18 cellular contexts compared by ENCODE assay signal in genomic region chr7:91182819-91183405, GRCh38.
DNase-seq lines count a peak whose midpoint lies in the region; ATAC-seq and TF ChIP-seq lines count a peak whose summit lies in the region.
"Had no signal": no experiment of that assay in that cellular context is flagged by ENCODE, and none has a peak within 500 bp of the region (broad histone marks: within the 10 kb centered on the region; RNA-seq: fewer than 3 reads in every experiment).

No MANE protein-coding gene starts in this region.

- H3K9me1 ChIP-seq in IMR-90 (ENCODE audit: insufficient read depth, low read length) = no peaks in the 10 kb centered on the region; the same call in none of the 2 replicates

- H3K36me3 ChIP-seq in IMR-90 (ENCODE audit: control insufficient read depth, insufficient read depth, low read length) = no peaks in the 10 kb centered on the region
- H3K36me3 ChIP-seq: esophagus muscularis mucosa, uterus had no signal

- dilution Hi-C loops in IMR-90 (cut with HindIII; ENCODE audit: low sequenced_read_pairs, unreplicated experiment) = no loop called here

- H3K18ac ChIP-seq in IMR-90 (ENCODE audit: low read depth, low read length) = no peak overlapping the region; the same call in 1 of the 2 replicates

- H4K91ac ChIP-seq in IMR-90 (ENCODE audit: insufficient read depth, low read depth, low read length) = 0 out of 2 replicates have a peak overlapping the region, but pooled peaks have one; percentile 2

- H3K9ac ChIP-seq in IMR-90 (ENCODE audit: low read depth, low read length) = no peak overlapping the region

- H3K27ac Mint-ChIP-seq in CD14-positive monocyte = no peak overlapping the region
- H3K27ac Mint-ChIP-seq: natural killer cell treated with Interleukin-12 subunit alpha and Interleukin-12 subunit beta and Interleukin-15 and Interleukin-18, amount 100 ng/mL, for 72 hours; WTC11 had no signal

- peaks cover 28% of the 10 kb centered on the region for H3K4me1 Mint-ChIP-seq in CD14-positive monocyte

- peak overlapping the region; percentile 49; the same call in 1 of the 2 replicates for H3K14ac ChIP-seq in IMR-90 (replicated peaks; ENCODE audit: low read depth, low read length)

- ATAC-seq in IMR-90 (ENCODE audit: low read depth) = peak; percentile 96
- ATAC-seq: body of pancreas; natural killer cell treated with Interleukin-12 subunit alpha and Interleukin-12 subunit beta and Interleukin-15 and Interleukin-18, amount 100 ng/mL, for 72 hours; WTC11 had no signal

- H3K9me3 Mint-ChIP-seq in CD14-positive monocyte = peaks cover 0 to 4% (median 1%) of the 10 kb centered on the region in 7 donors

- H3K79me1 ChIP-seq in IMR-90 (ENCODE audit: low read depth in 1 of 2, low read length in 2 of 2) = peaks cover 0 to 7% of the 10 kb centered on the region in 2 experiments; a peak in 2 of 4 replicates

- no peak overlapping the region for H2AK9ac ChIP-seq in IMR-90 (replicated peaks; ENCODE audit: low read depth, low read length, poor library complexity)

- H2BK20ac ChIP-seq in IMR-90 (ENCODE audit: low read depth, low read length) = peak overlapping the region; percentile 95

- H3K9me3 ChIP-seq in IMR-90 (ENCODE audit: control insufficient read depth, insufficient read depth, low read length) = no peaks in the 10 kb centered on the region
- H3K9me3 ChIP-seq: body of pancreas, uterus had no signal

- no CpG with 5 or more reads among the region's 3 CpGs for WGBS in IMR-90 (ENCODE audit: extremely low coverage in 2 of 2, insufficient read length in 1 of 2), 2 experiments

- no peaks in the 10 kb centered on the region for H4K20me1 ChIP-seq in IMR-90 (ENCODE audit: insufficient read depth, low read length)

- intact Hi-C loops in IMR-90 (cut with micrococcal nuclease) (loop anchor here (1.0 kb wide), 1 partner anchor 81 kb away; the partner anchor contains the start of gene FZD1), CD14-positive monocyte (cut with micrococcal nuclease) (no loop called here)

- peak overlapping the region; percentile 75 for H2BK5ac ChIP-seq in IMR-90 (ENCODE audit: low read depth, low read length, poor library complexity, severe bottlenecking)

- peak overlapping the region; percentile 26; the same call in 1 of the 2 replicates for H3K4me2 ChIP-seq in IMR-90 (ENCODE audit: low read depth, low read length)

- TF ChIP-seq POLR2A in IMR-90 (IDR thresholded peaks at IDR 0.05; ENCODE audit: low read depth, low read length) = no peak

- no peak for TF ChIP-seq RAD21 in IMR-90 (IDR thresholded peaks at IDR 0.05; ENCODE audit: low read length)

- H2BK120ac ChIP-seq in IMR-90 (ENCODE audit: low read depth, low read length) = peak overlapping the region; percentile 88

- peak overlapping the region in 1 of 2 experiments; percentile 15; a peak in 1 of 4 replicates for H4K8ac ChIP-seq in IMR-90 (ENCODE audit: low read depth in 2 of 2, low read length in 2 of 2)

- POLR2A ChIA-PET in AG04449 (lab: Yijun Ruan, JAX) = interaction anchor here (0.6 to 1.3 kb wide), 7 partner anchors 14 to 336 kb away, joined by 3 to 6 read pairs (median 4); no protein-coding TSS in a partner anchor
- POLR2A ChIA-PET in IMR-90 (lab: Charles Lee; ENCODE audit: unreplicated experiment) = no interaction called here

- DNase-seq in AG04449 (ENCODE audit: low read depth, low spot score) (peak; percentile 81), IMR-90 (peak; percentile 98), cardiac fibroblast (ENCODE audit: low read depth in 2 of 2) (peak; percentile 63 to 96), kidney tubule cell (ENCODE audit: low spot score) (peak; percentile 53), CD14-positive monocyte (ENCODE audit: low spot score) (no peak)
- DNase-seq in activated naive CD4-positive, alpha-beta T cell (lab: John Stamatoyannopoulos, UW) = no peak
- no peak for DNase-seq in stimulated activated CD4-positive, alpha-beta T cell treated with anti-CD3 and anti-CD28 coated beads, Interleukin-15, amount 100 ng/mL, for 24 hours
- DNase-seq in stimulated activated CD4-positive, alpha-beta T cell treated with anti-CD3 and anti-CD28 coated beads, Interleukin-4, amount 100 ng/mL, for 24 hours = no peak
- DNase-seq: ACHN; activated T-cell treated with anti-CD3 and anti-CD28 coated beads for 4 hours; body of pancreas; islet precursor cell; NCI-H524; stimulated activated CD4-positive, alpha-beta T cell treated with anti-CD3 and anti-CD28 coated beads, Interleukin-12 subunit alpha, Interleukin-12 subunit beta, amount 100 ng/mL, for 4 hours; uterus had no signal

- H3K27ac ChIP-seq in IMR-90 (ENCODE audit: insufficient read depth, low read length) = no peak overlapping the region
- H3K27ac ChIP-seq: body of pancreas, esophagus muscularis mucosa, uterus had no signal

- no peak overlapping the region for H3K4me3 Mint-ChIP-seq in CD14-positive monocyte
- H3K4me3 Mint-ChIP-seq: natural killer cell treated with Interleukin-12 subunit alpha and Interleukin-12 subunit beta and Interleukin-15 and Interleukin-18, amount 100 ng/mL, for 72 hours; WTC11 had no signal

- peak overlapping the region; percentile 58; the same call in 1 of the 2 replicates for H3K23ac ChIP-seq in IMR-90 (ENCODE audit: low read depth, low read length)

- H4K5ac ChIP-seq in IMR-90 (ENCODE audit: low read depth, low read length) = no peak overlapping the region

- H3K4me1 ChIP-seq in IMR-90 (ENCODE audit: control insufficient read depth, insufficient read depth, low read length) = peaks cover 6% of the 10 kb centered on the region; the same call in 1 of the 2 replicates
- H3K4me1 ChIP-seq: body of pancreas, esophagus muscularis mucosa, uterus had no signal

- peak overlapping the region; percentile 84; the same call in 1 of the 2 replicates for H3K4ac ChIP-seq in IMR-90 (ENCODE audit: low read depth, low read length)

- no peak overlapping the region for H2AK5ac ChIP-seq in IMR-90 (ENCODE audit: low read depth, low read length)

- H3K27me3 ChIP-seq in IMR-90 (ENCODE audit: control insufficient read depth, insufficient read depth, low read length) = no peaks in the 10 kb centered on the region
- H3K27me3 ChIP-seq: body of pancreas, esophagus muscularis mucosa, uterus had no signal

- no peak for TF ChIP-seq CTCF in AG04449 (IDR thresholded peaks at IDR 0.05; ENCODE audit: insufficient read depth, low read length, missing control alignments)
- TF ChIP-seq CTCF in IMR-90 (conservative IDR thresholded peaks at IDR 0.05; ENCODE audit: low read depth, low read length) = no peak
- TF ChIP-seq CTCF in cardiac fibroblast (IDR thresholded peaks at IDR 0.05; ENCODE audit: low read depth, low read length) = no peak
- no peak for TF ChIP-seq CTCF in CD14-positive monocyte (IDR thresholded peaks at IDR 0.05)

- H2BK15ac ChIP-seq in IMR-90 (ENCODE audit: low read depth, low read length) = peak overlapping the region; percentile 43; the same call in 1 of the 3 replicates

- in situ Hi-C loops in IMR-90 (cut with MboI; ENCODE audit: low sequenced_read_pairs) = no loop called here

- CTCF ChIA-PET in AG04449 (lab: Yijun Ruan, JAX) = interaction anchor here (1.2 to 2.1 kb wide), 2 partner anchors 14 to 16 kb away, joined by 3 to 8 read pairs; no protein-coding TSS in a partner anchor
- CTCF ChIA-PET in IMR-90 (lab: Yijun Ruan, JAX) = interaction anchor here (0.6 to 1.2 kb wide), 4 partner anchors 68 to 697 kb away, joined by 3 read pairs; no protein-coding TSS in a partner anchor

- no peaks in the 10 kb centered on the region for H3K36me3 Mint-ChIP-seq in CD14-positive monocyte
- H3K36me3 Mint-ChIP-seq: natural killer cell treated with Interleukin-12 subunit alpha and Interleukin-12 subunit beta and Interleukin-15 and Interleukin-18, amount 100 ng/mL, for 72 hours; WTC11 had no signal

- no peak overlapping the region for H3K4me3 ChIP-seq in AG04449 (ENCODE audit: low read depth, low read length)
- no peak overlapping the region for H3K4me3 ChIP-seq in IMR-90 (ENCODE audit: insufficient read depth, low read depth, low read length)
- H3K4me3 ChIP-seq in cardiac fibroblast (replicated peaks in 1 of 2; ENCODE audit: low read depth in 2 of 2, low read length in 2 of 2) = no peak overlapping the region
- H3K4me3 ChIP-seq: body of pancreas, esophagus muscularis mucosa, uterus had no signal

- H3K27me3 Mint-ChIP-seq in CD14-positive monocyte (ENCODE audit: low read depth in 3 of 3) = peaks cover 0 to 2% (median 0%) of the 10 kb centered on the region in 3 donors
- H3K27me3 Mint-ChIP-seq: natural killer cell treated with Interleukin-12 subunit alpha and Interleukin-12 subunit beta and Interleukin-15 and Interleukin-18, amount 100 ng/mL, for 72 hours had no signal

- H3K56ac ChIP-seq in IMR-90 (ENCODE audit: extremely low read depth, insufficient read depth, low read length) = peak overlapping the region; percentile 25; the same call in 1 of the 2 replicates

- H2AFZ ChIP-seq in IMR-90 (replicated peaks; ENCODE audit: low read length, poor library complexity) = no peak overlapping the region

- no TSS peak for BruUV-seq in IMR-90 (replicated peaks; lab: Mats Ljungman, UMichigan)

TF ChIP-seq in IMR-90, 13 proteins besides CTCF, POLR2A, EP300 and RAD21 (continues in another document):
- TF ChIP-seq CHD1 (IDR thresholded peaks at IDR 0.05; ENCODE audit: low read depth, low read length) = no peak
- TF ChIP-seq BHLHE40 (IDR thresholded peaks at IDR 0.05; ENCODE audit: low read depth, low read length) = 0 out of 2 replicates have a peak, but pooled peaks have one; percentile 29
- TF ChIP-seq MAFK (IDR thresholded peaks at IDR 0.05; ENCODE audit: low read depth, low read length) = no peak
- no peak for TF ChIP-seq USF2 (IDR thresholded peaks at IDR 0.05; ENCODE audit: low read depth, low read length)
- TF ChIP-seq NFE2L2 (IDR thresholded peaks at IDR 0.05; ENCODE audit: low read depth, low read length) = no peak
- no peak for TF ChIP-seq MAZ (IDR thresholded peaks at IDR 0.05; ENCODE audit: borderline replicate concordance, low read depth, low read length)
- no peak for TF ChIP-seq RCOR1 (IDR thresholded peaks at IDR 0.05; ENCODE audit: insufficient replicate concordance, low read length)
- no peak for TF ChIP-seq CEBPB (IDR thresholded peaks at IDR 0.05; ENCODE audit: low read depth, low read length)
- no peak for TF ChIP-seq MXI1 (IDR thresholded peaks at IDR 0.05; ENCODE audit: borderline replicate concordance, low read depth, low read length)
- no peak for TF ChIP-seq SMC3 (IDR thresholded peaks at IDR 0.05; ENCODE audit: low read depth, low read length)
- peak; percentile 67 for TF ChIP-seq FOS (IDR thresholded peaks at IDR 0.05; ENCODE audit: low read depth, low read length)

Comparison
In these comparisons a context has a peak if more than half of its experiments do, and no peak if none do; other contexts are left out.
1. DNase-seq: peak in AG04449 (single experiment), IMR-90 (single experiment), cardiac fibroblast (2 of 2) and kidney tubule cell (single experiment); none in activated naive CD4-positive, alpha-beta T cell (0 of 4), CD14-positive monocyte (single experiment), stimulated activated CD4-positive, alpha-beta T cell treated with anti-CD3 and anti-CD28 coated beads, Interleukin-15, amount 100 ng/mL, for 24 hours (single experiment) and stimulated activated CD4-positive, alpha-beta T cell treated with anti-CD3 and anti-CD28 coated beads, Interleukin-4, amount 100 ng/mL, for 24 hours (single experiment).